Comparison of ENCODE assay signal across 19 cellular contexts in genomic region chr17:49339359-49339758, GRCh38. TPM values are rescaled to one million over a fixed set of nuclear protein-coding genes. Genes with fewer than 3 reads are reported as not detected.
A peak's percentile ranks its signal among the peaks of the same experiment; 100 is the strongest.
DNase-seq lines count a peak whose midpoint lies in the region; ATAC-seq and TF ChIP-seq lines count a peak whose summit lies in the region.
"Had no signal": no experiment of that assay in that cellular context is flagged by ENCODE, and none has a peak within 500 bp of the region (broad histone marks: within the 10 kb centered on the region; RNA-seq: fewer than 3 reads in every experiment).

No MANE protein-coding gene starts in this region.

- H3K36me3 ChIP-seq in left ventricle myocardium inferior (no peaks in the 10 kb centered on the region), upper lobe of left lung (no peaks in the 10 kb centered on the region)

- H3K27me3 ChIP-seq in left ventricle myocardium inferior (ENCODE audit: low read depth), result no peaks in the 10 kb centered on the region
- H3K27me3 ChIP-seq in upper lobe of left lung, result no peaks in the 10 kb centered on the region

- H3K4me3 ChIP-seq in left ventricle myocardium inferior (no peak overlapping the region), upper lobe of left lung (no peak overlapping the region)
- H3K4me3 ChIP-seq: PC-9 had no signal

- TF ChIP-seq POLR2A in erythroblast (IDR thresholded peaks at IDR 0.05; ENCODE audit: low read length) (no peak), upper lobe of left lung (IDR thresholded peaks at IDR 0.05) (no peak)

- H3K9me3 ChIP-seq in left ventricle myocardium inferior (replicated peaks), result no peaks in the 10 kb centered on the region
- no peaks in the 10 kb centered on the region for H3K9me3 ChIP-seq in upper lobe of left lung
- H3K9me3 ChIP-seq: Caco-2 had no signal

- H3K36me3 Mint-ChIP-seq in stimulated activated naive CD8-positive, alpha-beta T cell treated with anti-CD3 and anti-CD28 coated beads, Interleukin-15, Interleukin-2, amounts not matched to agents 100 ng/mL and 50 ng/mL, for 24 hours (ENCODE audit: low read depth), result no peaks in the 10 kb centered on the region
- H3K36me3 Mint-ChIP-seq in WTC11, result no peaks in the 10 kb centered on the region
- peaks cover 20% of the 10 kb centered on the region for H3K36me3 Mint-ChIP-seq in stimulated activated effector memory CD8-positive, alpha-beta T cell treated with anti-CD3 and anti-CD28 coated beads, Interleukin-12 subunit alpha, Interleukin-12 subunit beta, amount 100 ng/mL, for 72 hours

- no peaks in the 10 kb centered on the region for H3K9me3 Mint-ChIP-seq in stimulated activated naive CD8-positive, alpha-beta T cell treated with anti-CD3 and anti-CD28 coated beads, Interleukin-15, Interleukin-2, amounts not matched to agents 100 ng/mL and 50 ng/mL, for 24 hours
- H3K9me3 Mint-ChIP-seq in WTC11, result no peaks in the 10 kb centered on the region
- H3K9me3 Mint-ChIP-seq in stimulated activated effector memory CD8-positive, alpha-beta T cell treated with anti-CD3 and anti-CD28 coated beads, Interleukin-12 subunit alpha, Interleukin-12 subunit beta, amount 100 ng/mL, for 72 hours, result no peaks in the 10 kb centered on the region
- H3K9me3 Mint-ChIP-seq: CD14-positive monocyte, HFFc6 had no signal

- no peak overlapping the region for H3K27ac ChIP-seq in left ventricle myocardium inferior (replicated peaks)
- H3K27ac ChIP-seq in upper lobe of left lung, result no peak overlapping the region
- H3K27ac ChIP-seq: KMS-11, PC-9, RWPE1 had no signal

- peak overlapping the region; percentile 40 for H3K27ac Mint-ChIP-seq in stimulated activated naive CD8-positive, alpha-beta T cell treated with anti-CD3 and anti-CD28 coated beads, Interleukin-15, Interleukin-2, amounts not matched to agents 100 ng/mL and 50 ng/mL, for 24 hours
- H3K27ac Mint-ChIP-seq in WTC11, result peak overlapping the region; percentile 90
- H3K27ac Mint-ChIP-seq in stimulated activated effector memory CD8-positive, alpha-beta T cell treated with anti-CD3 and anti-CD28 coated beads, Interleukin-12 subunit alpha, Interleukin-12 subunit beta, amount 100 ng/mL, for 72 hours, result peak overlapping the region; percentile 91
- H3K27ac Mint-ChIP-seq: HFFc6 had no signal

- H3K4me1 Mint-ChIP-seq in stimulated activated naive CD8-positive, alpha-beta T cell treated with anti-CD3 and anti-CD28 coated beads, Interleukin-15, Interleukin-2, amounts not matched to agents 100 ng/mL and 50 ng/mL, for 24 hours (ENCODE audit: low read depth), result peaks cover 83% of the 10 kb centered on the region
- peaks cover 16% of the 10 kb centered on the region for H3K4me1 Mint-ChIP-seq in WTC11
- H3K4me1 Mint-ChIP-seq in stimulated activated effector memory CD8-positive, alpha-beta T cell treated with anti-CD3 and anti-CD28 coated beads, Interleukin-12 subunit alpha, Interleukin-12 subunit beta, amount 100 ng/mL, for 72 hours, result peaks cover 55% of the 10 kb centered on the region

- POLR2A ChIA-PET in WTC11 (lab: Charles Lee), result no interaction called here

- H3K4me1 ChIP-seq in left ventricle myocardium inferior (peaks cover 34% of the 10 kb centered on the region), upper lobe of left lung (peaks cover 17 to 30% (median 23%) of the 10 kb centered on the region in 4 donors)
- H3K4me1 ChIP-seq: Caco-2 had no signal

- H3K27me3 Mint-ChIP-seq in stimulated activated naive CD8-positive, alpha-beta T cell treated with anti-CD3 and anti-CD28 coated beads, Interleukin-15, Interleukin-2, amounts not matched to agents 100 ng/mL and 50 ng/mL, for 24 hours, result no peaks in the 10 kb centered on the region
- no peaks in the 10 kb centered on the region for H3K27me3 Mint-ChIP-seq in WTC11 (ENCODE audit: low read depth)

- TF ChIP-seq EP300 in upper lobe of left lung (IDR thresholded peaks at IDR 0.05), result no peak

- TF ChIP-seq CTCF in WTC11 (IDR thresholded peaks at IDR 0.05), result no peak
- TF ChIP-seq CTCF in left ventricle myocardium inferior (IDR thresholded peaks at IDR 0.05; ENCODE audit: borderline replicate concordance), result no peak
- TF ChIP-seq CTCF in upper lobe of left lung (IDR thresholded peaks at IDR 0.05), result no peak

- DNase-seq in stimulated activated naive CD8-positive, alpha-beta T cell treated with anti-CD3 and anti-CD28 coated beads, Interleukin-15, Interleukin-2, amounts not matched to agents 100 U/mL and 50 U/mL, for 24 hours, result no peak
- no peak for DNase-seq in WTC11 (ENCODE audit: low spot score)
- DNase-seq in erythroblast (lab: John Stamatoyannopoulos, UW), result peak; percentile 11 to 44
- DNase-seq in stimulated activated effector memory CD8-positive, alpha-beta T cell treated with anti-CD3 and anti-CD28 coated beads, Interleukin-12 subunit alpha, Interleukin-12 subunit beta, amount 100 ng/mL, for 72 hours (ENCODE audit: low spot score in 2 of 2), result no peak
- no peak for DNase-seq in iPS-NIHi11 (ENCODE audit: low spot score)
- no peak for DNase-seq in left ventricle myocardium inferior
- no peak for DNase-seq in upper lobe of left lung
- DNase-seq: AML-193, Caco-2, HFFc6, NCI-H1930, NCI-H226, NCI-H524 treated with DMSO at 0.1 percent for 48 hours, PC-9, SIG-M5 had no signal

- intact Hi-C loops in left ventricle myocardium inferior (cut with micrococcal nuclease), result no loop called here

- H3K4me3 Mint-ChIP-seq in stimulated activated naive CD8-positive, alpha-beta T cell treated with anti-CD3 and anti-CD28 coated beads, Interleukin-15, Interleukin-2, amounts not matched to agents 100 ng/mL and 50 ng/mL, for 24 hours, result peak overlapping the region; percentile 28
- H3K4me3 Mint-ChIP-seq in WTC11, result no peak overlapping the region
- peak overlapping the region; percentile 56 for H3K4me3 Mint-ChIP-seq in stimulated activated effector memory CD8-positive, alpha-beta T cell treated with anti-CD3 and anti-CD28 coated beads, Interleukin-12 subunit alpha, Interleukin-12 subunit beta, amount 100 ng/mL, for 72 hours
- H3K4me3 Mint-ChIP-seq: CD14-positive monocyte, HFFc6 had no signal

- CTCF ChIA-PET in WTC11 (lab: Charles Lee), result interaction anchor here (0.7 to 1.4 kb wide), 3 partner anchors 29 to 218 kb away, joined by 3 to 8 read pairs (median 5); no protein-coding TSS in a partner anchor

- no peak for ATAC-seq in stimulated activated naive CD8-positive, alpha-beta T cell treated with anti-CD3 and anti-CD28 coated beads, Interleukin-15, Interleukin-2, amounts not matched to agents 100 U/mL and 50 U/mL, for 24 hours
- ATAC-seq in WTC11, result no peak
- ATAC-seq in stimulated activated effector memory CD8-positive, alpha-beta T cell treated with anti-CD3 and anti-CD28 coated beads, Interleukin-12 subunit alpha, Interleukin-12 subunit beta, amount 100 ng/mL, for 72 hours, result no peak
- no peak for ATAC-seq in upper lobe of left lung (ENCODE audit: low FRiP score in 2 of 2)

- WGBS in upper lobe of left lung, 2 donors, result 75 to 77% methylated on average over 6 of the region's 6 CpGs

TF ChIP-seq in WTC11, 78 proteins besides CTCF, POLR2A, EP300 and RAD21 (continues in another document):
- TF ChIP-seq SP1 (CRISPR knock-in tag; conservative IDR thresholded peaks at IDR 0.05), result no peak
- no peak for TF ChIP-seq ZNF219 (CRISPR knock-in tag; IDR thresholded peaks at IDR 0.05; ENCODE audit: borderline replicate concordance)
- no peak for TF ChIP-seq CREB1 (CRISPR knock-in tag; IDR thresholded peaks at IDR 0.05)
- TF ChIP-seq IRF1 (CRISPR knock-in tag; IDR thresholded peaks at IDR 0.05), result no peak
- TF ChIP-seq AFF4 (CRISPR knock-in tag; IDR thresholded peaks at IDR 0.05; ENCODE audit: borderline replicate concordance), result no peak
- no peak for TF ChIP-seq NR1H2 (CRISPR knock-in tag; IDR thresholded peaks at IDR 0.05)
- TF ChIP-seq ZBTB43 (CRISPR knock-in tag; IDR thresholded peaks at IDR 0.05), result no peak

RNA-seq across cellular contexts. Expression of gene ZNF652, which starts 22.7 kb away (rescaled TPM):
- total RNA-seq in WTC11 (2021) (40.8 to 46.0 TPM (median 44.2 TPM) in 3 replicates), left ventricle myocardium inferior (19.2 TPM), upper lobe of left lung (10 to 100 TPM; 29.4 to 69.4 (median 41.5) TPM)

Comparison
In these comparisons a context has a peak if more than half of its experiments do, and no peak if none do; other contexts are left out.
1. H3K27ac Mint-ChIP-seq: peak in every context shown above with its lines; median percentile 91 in stimulated activated effector memory CD8-positive, alpha-beta T cell treated with anti-CD3 and anti-CD28 coated beads, Interleukin-12 subunit alpha, Interleukin-12 subunit beta, amount 100 ng/mL, for 72 hours; 90 in WTC11; 40 in stimulated activated naive CD8-positive, alpha-beta T cell treated with anti-CD3 and anti-CD28 coated beads, Interleukin-15, Interleukin-2, amounts not matched to agents 100 ng/mL and 50 ng/mL, for 24 hours.
2. DNase-seq: peak in erythroblast (2 of 2); none in stimulated activated naive CD8-positive, alpha-beta T cell treated with anti-CD3 and anti-CD28 coated beads, Interleukin-15, Interleukin-2, amounts not matched to agents 100 U/mL and 50 U/mL, for 24 hours (single experiment), WTC11 (single experiment), stimulated activated effector memory CD8-positive, alpha-beta T cell treated with anti-CD3 and anti-CD28 coated beads, Interleukin-12 subunit alpha, Interleukin-12 subunit beta, amount 100 ng/mL, for 72 hours (0 of 2), iPS-NIHi11 (single experiment), left ventricle myocardium inferior (single experiment) and upper lobe of left lung (0 of 2).